22 cellular contexts compared by ENCODE assay signal in genomic region chr6:157181649-157182048, GRCh38.
A peak's percentile ranks its signal among the peaks of the same experiment; 100 is the strongest.
DNase-seq lines count a peak whose midpoint lies in the region; ATAC-seq, FAIRE-seq and TF ChIP-seq lines count a peak whose summit lies in the region.
"Had no signal": no experiment of that assay in that cellular context is flagged by ENCODE, and none has a peak within 500 bp of the region (broad histone marks: within the 10 kb centered on the region; RNA-seq: fewer than 3 reads in every experiment).

No MANE protein-coding gene starts in this region.

- TF ChIP-seq CTCF in Panc1 (IDR thresholded peaks at IDR 0.05): no peak
- no peak for TF ChIP-seq CTCF in kidney (IDR thresholded peaks at IDR 0.05; ENCODE audit: borderline replicate concordance, extremely low read depth, insufficient read depth)

- in situ Hi-C loops in Panc1 (cut with HindIII; ENCODE audit: low pct_unique_long_range_greater_than_20kb, low sequenced_read_pairs): no loop called here

- intact Hi-C loops in Panc1 (cut with micrococcal nuclease; ENCODE audit: unreplicated experiment): loop anchor here (5.0 kb wide), 1 partner anchor 144 kb away; no protein-coding TSS in a partner anchor
- intact Hi-C loops in kidney (cut with DNase I): no loop called here

- FAIRE-seq in small intestine (lab: Jason Lieb, UNC): no peak
- FAIRE-seq in kidney (lab: Jason Lieb, UNC): no peak
- FAIRE-seq: urothelium cell line had no signal

- no peaks in the 10 kb centered on the region for H3K27me3 ChIP-seq in Panc1 (ENCODE audit: control insufficient read depth, insufficient read depth, low read length)
- no peaks in the 10 kb centered on the region for H3K27me3 ChIP-seq in small intestine (ENCODE audit: control insufficient read depth in 2 of 2, insufficient read depth in 2 of 2, low read length in 2 of 2)
- H3K27me3 ChIP-seq: right lobe of liver had no signal

- WGBS in small intestine, 3 donors: 7 to 77% (median 56%) methylated on average over 5 of the region's 5 CpGs

- BruUV-seq in Panc1 (replicated peaks; lab: Mats Ljungman, UMichigan): no TSS peak

- no peak overlapping the region for H3K4me3 ChIP-seq in Panc1 (ENCODE audit: low read depth in 2 of 2, low read length in 2 of 2)
- no peak overlapping the region for H3K4me3 ChIP-seq in small intestine (ENCODE audit: low read depth in 1 of 2, low read length in 2 of 2)
- H3K4me3 ChIP-seq in kidney (ENCODE audit: low read length in 2 of 2): no peak overlapping the region
- H3K4me3 ChIP-seq: GM23248, K562, right lobe of liver had no signal

- CTCF ChIA-PET in Panc1 (lab: Charles Lee): no interaction called here

- no peaks in the 10 kb centered on the region for H3K9me3 ChIP-seq in Panc1 (ENCODE audit: control insufficient read depth, insufficient read depth, low read depth, low read length)
- no peaks in the 10 kb centered on the region for H3K9me3 ChIP-seq in small intestine (ENCODE audit: control insufficient read depth, low read depth)
- H3K9me3 ChIP-seq in kidney (ENCODE audit: control insufficient read depth in 1 of 2, low read length in 2 of 2): no peaks in the 10 kb centered on the region
- H3K9me3 ChIP-seq: right lobe of liver had no signal

- POLR2A ChIA-PET in Panc1 (lab: Charles Lee): no interaction called here

- peaks cover 3% of the 10 kb centered on the region; the same call in 1 of the 2 replicates for H3K36me3 ChIP-seq in Panc1 (ENCODE audit: control insufficient read depth, insufficient read depth, low read length)
- H3K36me3 ChIP-seq in small intestine (ENCODE audit: control insufficient read depth in 2 of 2, insufficient read depth in 2 of 2, low read length in 2 of 2): peaks cover 4 to 10% of the 10 kb centered on the region in 2 donors
- peaks cover 8 to 16% of the 10 kb centered on the region in 2 donors for H3K36me3 ChIP-seq in kidney (ENCODE audit: control insufficient read depth in 1 of 2, insufficient read depth in 2 of 2, low read length in 2 of 2)

- no peak for ATAC-seq in Panc1
- ATAC-seq in esophagus mucosa: peak; percentile 90
- ATAC-seq: activated CD4-positive, CD25-positive, alpha-beta regulatory T cell treated with anti-CD3 and anti-CD28 coated beads, Interleukin-2, amount 50 U/mL, for 24 hours; activated CD8-positive, alpha-beta T cell treated with anti-CD3 and anti-CD28 coated beads for 36 hours had no signal

- H3K4me1 ChIP-seq in Panc1 (ENCODE audit: control insufficient read depth, insufficient read depth, low read length): no peaks in the 10 kb centered on the region
- peaks cover 4 to 6% of the 10 kb centered on the region in 2 donors for H3K4me1 ChIP-seq in small intestine (ENCODE audit: control insufficient read depth in 2 of 2, insufficient read depth in 1 of 2, low read depth in 1 of 2, low read length in 1 of 2)
- peaks cover 8 to 9% of the 10 kb centered on the region in 2 donors for H3K4me1 ChIP-seq in kidney (ENCODE audit: control insufficient read depth in 1 of 2, insufficient read depth in 1 of 2, low read depth in 1 of 2, low read length in 2 of 2)

- H3K9ac ChIP-seq in kidney (ENCODE audit: low read length in 2 of 2): no peak overlapping the region
- H3K9ac ChIP-seq: GM23248 had no signal

- no peak overlapping the region for H3K27ac ChIP-seq in Panc1 (ENCODE audit: low read length)
- peak overlapping the region; percentile 59 to 77 for H3K27ac ChIP-seq in small intestine (ENCODE audit: low read depth in 1 of 2, low read length in 1 of 2)
- H3K27ac ChIP-seq in kidney (ENCODE audit: low read depth in 2 of 2, low read length in 2 of 2): no peak overlapping the region
- H3K27ac ChIP-seq: GM23248, right lobe of liver had no signal

- DNase-seq in HPDE6-E6E7 (ENCODE audit: extremely low spot score) (peak; percentile 57), Panc1 (ENCODE audit: low read depth, low spot score) (peak; percentile 8), small intestine (peak; percentile 92), COLO668 (lab: John Stamatoyannopoulos, UW; ENCODE audit: unreplicated experiment) (no peak), NCI-H1092 treated with DMSO at 0.1 percent for 48 hours (lab: John Stamatoyannopoulos, UW) (no peak), kidney (no peak)
- DNase-seq in activated CD8-positive, alpha-beta memory T cell treated with anti-CD3 and anti-CD28 coated beads, Interleukin-2, amount 50 U/mL, for 4 hours: no peak
- DNase-seq: activated CD8-positive, alpha-beta T cell treated with anti-CD3 and anti-CD28 coated beads for 36 hours; activated T-cell treated with anti-CD3 and anti-CD28 coated beads, Interleukin-2, amount 50 U/mL, for 48 hours; aorta; effector CD8-positive, alpha-beta T cell; GM23248; NCI-H1694 treated with DMSO at 0.1 percent for 48 hours; NCI-H2227 treated with DMSO at 0.1 percent for 48 hours; NCI-H774; right lobe of liver; SHP77 treated with DMSO at 0.1 percent for 48 hours; stimulated activated CD4-positive, alpha-beta T cell treated with anti-CD3 and anti-CD28 coated beads, Interleukin-15, amount 100 ng/mL, for 24 hours had no signal

Comparison
In these comparisons a context has a peak if more than half of its experiments do, and no peak if none do; other contexts are left out.
1. DNase-seq: peak in HPDE6-E6E7 (single experiment), Panc1 (single experiment) and small intestine (single experiment); none in COLO668 (single experiment), NCI-H1092 treated with DMSO at 0.1 percent for 48 hours (single experiment), kidney (single experiment) and activated CD8-positive, alpha-beta memory T cell treated with anti-CD3 and anti-CD28 coated beads, Interleukin-2, amount 50 U/mL, for 4 hours (single experiment).
2. H3K27ac ChIP-seq: peak in small intestine (2 of 2); none in Panc1 (single experiment) and kidney (0 of 2).